ENCODE assay signal across 1 cellular context in the genomic region with DNA sequence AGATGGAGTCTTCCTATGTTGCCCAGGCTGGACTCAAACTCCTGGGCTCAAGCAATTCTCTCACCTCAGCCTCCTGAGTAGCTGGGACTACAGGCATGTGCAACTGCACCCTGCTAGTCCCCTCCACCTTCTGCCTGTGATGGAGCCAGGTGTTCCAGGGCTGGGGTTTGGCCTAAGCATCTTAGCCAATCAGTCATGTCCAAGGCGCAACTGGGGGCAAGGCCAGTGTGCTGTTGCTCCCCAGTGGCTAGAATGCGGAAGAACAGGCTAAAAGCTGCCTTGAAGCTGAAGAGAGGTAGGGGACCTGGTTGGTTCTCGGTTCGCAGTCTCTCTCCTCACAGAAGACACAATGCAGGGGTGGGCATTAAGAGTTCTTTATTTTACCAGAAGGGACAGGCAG.
A peak's percentile ranks its signal among the peaks of the same experiment; 100 is the strongest.
TF ChIP-seq lines count a peak whose summit lies in the region.

No MANE protein-coding gene starts in this region.

TF ChIP-seq in K562, 482 proteins besides CTCF, POLR2A, EP300 and RAD21 (continues in another document):
- TF ChIP-seq MTA2 (IDR thresholded peaks at IDR 0.05; ENCODE audit: low read depth) (no peak), CTBP1 (IDR thresholded peaks at IDR 0.05; ENCODE audit: borderline replicate concordance) (peak; percentile 69; the same call in 1 of the 2 replicates), ZNF644 (tag; IDR thresholded peaks at IDR 0.05; ENCODE audit: low read depth) (no peak), ZNF551 (CRISPR knock-in tag; IDR thresholded peaks at IDR 0.05) (no peak), OTX1 (CRISPR knock-in tag; IDR thresholded peaks at IDR 0.05) (no peak), FOXJ2 (tag; IDR thresholded peaks at IDR 0.05) (no peak), CXXC5 (CRISPR knock-in tag; IDR thresholded peaks at IDR 0.05) (no peak), CCAR2 (IDR thresholded peaks at IDR 0.05; ENCODE audit: low read depth, low read length) (no peak), MCM3 (IDR thresholded peaks at IDR 0.05) (no peak), TEAD2 (tag; IDR thresholded peaks at IDR 0.05) (peak; percentile 92), ZBTB8A (IDR thresholded peaks at IDR 0.05; ENCODE audit: partially characterized antibody) (no peak), PML (IDR thresholded peaks at IDR 0.05; ENCODE audit: low read length) (no peak), GATAD2B (IDR thresholded peaks at IDR 0.05; ENCODE audit: borderline replicate concordance) (no peak), CSDE1 (IDR thresholded peaks at IDR 0.05) (no peak), NCOA6 (IDR thresholded peaks at IDR 0.05) (no peak), ZNF75A (CRISPR knock-in tag; IDR thresholded peaks at IDR 0.05) (no peak), TBL1XR1 (IDR thresholded peaks at IDR 0.05; ENCODE audit: low read length in 2 of 2) (0 out of 4 replicates have a peak, but pooled peaks of 1 of the 2 experiments have one; percentile 19), MXI1 (IDR thresholded peaks at IDR 0.05; ENCODE audit: low read depth, low read length) (no peak), ZNF324 (CRISPR knock-in tag; IDR thresholded peaks at IDR 0.05) (no peak), KDM2B (CRISPR knock-in tag; IDR thresholded peaks at IDR 0.05) (no peak), RNF2 (IDR thresholded peaks at IDR 0.05) (no peak), SP2 (IDR thresholded peaks at IDR 0.05; ENCODE audit: extremely low read depth, low read depth, low read length, poor library complexity, severe bottlenecking) (no peak), SMAD1 (IDR thresholded peaks at IDR 0.05; ENCODE audit: low read depth, low read length, partially characterized antibody) (no peak), TCF3 (CRISPR knock-in tag; IDR thresholded peaks at IDR 0.05) (no peak), ZNF696 (CRISPR knock-in tag; conservative IDR thresholded peaks at IDR 0.05) (no peak), TAF1 (IDR thresholded peaks at IDR 0.05; ENCODE audit: control insufficient read depth, extremely low read depth, insufficient read depth, low read length, severe bottlenecking) (no peak), CC2D1A (IDR thresholded peaks at IDR 0.05) (peak; percentile 79), SMAD3 (CRISPR knock-in tag; conservative IDR thresholded peaks at IDR 0.05) (no peak), COPS2 (conservative IDR thresholded peaks at IDR 0.05) (no peak), ZNF41 (CRISPR knock-in tag; conservative IDR thresholded peaks at IDR 0.05) (no peak), CCNT2 (IDR thresholded peaks at IDR 0.05; ENCODE audit: borderline replicate concordance, extremely low read depth, insufficient read length, low read depth, low read length) (no peak), CEBPB (tag; IDR thresholded peaks at IDR 0.05) (no peak)
- TF ChIP-seq, protein P1, sequence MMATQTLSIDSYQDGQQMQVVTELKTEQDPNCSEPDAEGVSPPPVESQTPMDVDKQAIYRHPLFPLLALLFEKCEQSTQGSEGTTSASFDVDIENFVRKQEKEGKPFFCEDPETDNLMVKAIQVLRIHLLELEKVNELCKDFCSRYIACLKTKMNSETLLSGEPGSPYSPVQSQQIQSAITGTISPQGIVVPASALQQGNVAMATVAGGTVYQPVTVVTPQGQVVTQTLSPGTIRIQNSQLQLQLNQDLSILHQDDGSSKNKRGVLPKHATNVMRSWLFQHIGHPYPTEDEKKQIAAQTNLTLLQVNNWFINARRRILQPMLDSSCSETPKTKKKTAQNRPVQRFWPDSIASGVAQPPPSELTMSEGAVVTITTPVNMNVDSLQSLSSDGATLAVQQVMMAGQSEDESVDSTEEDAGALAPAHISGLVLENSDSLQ (IDR thresholded peaks at IDR 0.05) = peak; percentile 45; the same call in 1 of the 2 replicates
- TF ChIP-seq, protein P2, sequence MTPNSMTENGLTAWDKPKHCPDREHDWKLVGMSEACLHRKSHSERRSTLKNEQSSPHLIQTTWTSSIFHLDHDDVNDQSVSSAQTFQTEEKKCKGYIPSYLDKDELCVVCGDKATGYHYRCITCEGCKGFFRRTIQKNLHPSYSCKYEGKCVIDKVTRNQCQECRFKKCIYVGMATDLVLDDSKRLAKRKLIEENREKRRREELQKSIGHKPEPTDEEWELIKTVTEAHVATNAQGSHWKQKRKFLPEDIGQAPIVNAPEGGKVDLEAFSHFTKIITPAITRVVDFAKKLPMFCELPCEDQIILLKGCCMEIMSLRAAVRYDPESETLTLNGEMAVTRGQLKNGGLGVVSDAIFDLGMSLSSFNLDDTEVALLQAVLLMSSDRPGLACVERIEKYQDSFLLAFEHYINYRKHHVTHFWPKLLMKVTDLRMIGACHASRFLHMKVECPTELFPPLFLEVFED (CRISPR knock-in tag; conservative IDR thresholded peaks at IDR 0.05) = no peak
- TF ChIP-seq, protein P3, sequence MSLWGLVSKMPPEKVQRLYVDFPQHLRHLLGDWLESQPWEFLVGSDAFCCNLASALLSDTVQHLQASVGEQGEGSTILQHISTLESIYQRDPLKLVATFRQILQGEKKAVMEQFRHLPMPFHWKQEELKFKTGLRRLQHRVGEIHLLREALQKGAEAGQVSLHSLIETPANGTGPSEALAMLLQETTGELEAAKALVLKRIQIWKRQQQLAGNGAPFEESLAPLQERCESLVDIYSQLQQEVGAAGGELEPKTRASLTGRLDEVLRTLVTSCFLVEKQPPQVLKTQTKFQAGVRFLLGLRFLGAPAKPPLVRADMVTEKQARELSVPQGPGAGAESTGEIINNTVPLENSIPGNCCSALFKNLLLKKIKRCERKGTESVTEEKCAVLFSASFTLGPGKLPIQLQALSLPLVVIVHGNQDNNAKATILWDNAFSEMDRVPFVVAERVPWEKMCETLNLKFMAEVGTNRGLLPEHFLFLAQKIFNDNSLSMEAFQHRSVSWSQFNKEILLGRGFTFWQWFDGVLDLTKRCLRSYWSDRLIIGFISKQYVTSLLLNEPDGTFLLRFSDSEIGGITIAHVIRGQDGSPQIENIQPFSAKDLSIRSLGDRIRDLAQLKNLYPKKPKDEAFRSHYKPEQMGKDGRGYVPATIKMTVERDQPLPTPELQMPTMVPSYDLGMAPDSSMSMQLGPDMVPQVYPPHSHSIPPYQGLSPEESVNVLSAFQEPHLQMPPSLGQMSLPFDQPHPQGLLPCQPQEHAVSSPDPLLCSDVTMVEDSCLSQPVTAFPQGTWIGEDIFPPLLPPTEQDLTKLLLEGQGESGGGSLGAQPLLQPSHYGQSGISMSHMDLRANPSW (CRISPR knock-in tag; IDR thresholded peaks at IDR 0.05) = no peak
- TF ChIP-seq, protein P4, sequence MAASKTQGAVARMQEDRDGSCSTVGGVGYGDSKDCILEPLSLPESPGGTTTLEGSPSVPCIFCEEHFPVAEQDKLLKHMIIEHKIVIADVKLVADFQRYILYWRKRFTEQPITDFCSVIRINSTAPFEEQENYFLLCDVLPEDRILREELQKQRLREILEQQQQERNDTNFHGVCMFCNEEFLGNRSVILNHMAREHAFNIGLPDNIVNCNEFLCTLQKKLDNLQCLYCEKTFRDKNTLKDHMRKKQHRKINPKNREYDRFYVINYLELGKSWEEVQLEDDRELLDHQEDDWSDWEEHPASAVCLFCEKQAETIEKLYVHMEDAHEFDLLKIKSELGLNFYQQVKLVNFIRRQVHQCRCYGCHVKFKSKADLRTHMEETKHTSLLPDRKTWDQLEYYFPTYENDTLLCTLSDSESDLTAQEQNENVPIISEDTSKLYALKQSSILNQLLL (CRISPR knock-in tag; IDR thresholded peaks at IDR 0.05; ENCODE audit: borderline replicate concordance) = no peak
- TF ChIP-seq, protein P5, sequence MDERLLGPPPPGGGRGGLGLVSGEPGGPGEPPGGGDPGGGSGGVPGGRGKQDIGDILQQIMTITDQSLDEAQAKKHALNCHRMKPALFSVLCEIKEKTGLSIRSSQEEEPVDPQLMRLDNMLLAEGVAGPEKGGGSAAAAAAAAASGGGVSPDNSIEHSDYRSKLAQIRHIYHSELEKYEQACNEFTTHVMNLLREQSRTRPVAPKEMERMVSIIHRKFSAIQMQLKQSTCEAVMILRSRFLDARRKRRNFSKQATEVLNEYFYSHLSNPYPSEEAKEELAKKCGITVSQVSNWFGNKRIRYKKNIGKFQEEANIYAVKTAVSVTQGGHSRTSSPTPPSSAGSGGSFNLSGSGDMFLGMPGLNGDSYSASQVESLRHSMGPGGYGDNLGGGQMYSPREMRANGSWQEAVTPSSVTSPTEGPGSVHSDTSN (CRISPR knock-in tag; IDR thresholded peaks at IDR 0.05; ENCODE audit: low read depth) = no peak
- TF ChIP-seq, protein P5 (tag; conservative IDR thresholded peaks at IDR 0.05; ENCODE audit: low read depth) = peak; percentile 41
- TF ChIP-seq, protein P6, sequence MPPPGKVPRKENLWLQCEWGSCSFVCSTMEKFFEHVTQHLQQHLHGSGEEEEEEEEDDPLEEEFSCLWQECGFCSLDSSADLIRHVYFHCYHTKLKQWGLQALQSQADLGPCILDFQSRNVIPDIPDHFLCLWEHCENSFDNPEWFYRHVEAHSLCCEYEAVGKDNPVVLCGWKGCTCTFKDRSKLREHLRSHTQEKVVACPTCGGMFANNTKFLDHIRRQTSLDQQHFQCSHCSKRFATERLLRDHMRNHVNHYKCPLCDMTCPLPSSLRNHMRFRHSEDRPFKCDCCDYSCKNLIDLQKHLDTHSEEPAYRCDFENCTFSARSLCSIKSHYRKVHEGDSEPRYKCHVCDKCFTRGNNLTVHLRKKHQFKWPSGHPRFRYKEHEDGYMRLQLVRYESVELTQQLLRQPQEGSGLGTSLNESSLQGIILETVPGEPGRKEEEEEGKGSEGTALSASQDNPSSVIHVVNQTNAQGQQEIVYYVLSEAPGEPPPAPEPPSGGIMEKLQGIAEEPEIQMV (tag; conservative IDR thresholded peaks at IDR 0.05; ENCODE audit: low read depth) = no peak
- TF ChIP-seq, protein P7, sequence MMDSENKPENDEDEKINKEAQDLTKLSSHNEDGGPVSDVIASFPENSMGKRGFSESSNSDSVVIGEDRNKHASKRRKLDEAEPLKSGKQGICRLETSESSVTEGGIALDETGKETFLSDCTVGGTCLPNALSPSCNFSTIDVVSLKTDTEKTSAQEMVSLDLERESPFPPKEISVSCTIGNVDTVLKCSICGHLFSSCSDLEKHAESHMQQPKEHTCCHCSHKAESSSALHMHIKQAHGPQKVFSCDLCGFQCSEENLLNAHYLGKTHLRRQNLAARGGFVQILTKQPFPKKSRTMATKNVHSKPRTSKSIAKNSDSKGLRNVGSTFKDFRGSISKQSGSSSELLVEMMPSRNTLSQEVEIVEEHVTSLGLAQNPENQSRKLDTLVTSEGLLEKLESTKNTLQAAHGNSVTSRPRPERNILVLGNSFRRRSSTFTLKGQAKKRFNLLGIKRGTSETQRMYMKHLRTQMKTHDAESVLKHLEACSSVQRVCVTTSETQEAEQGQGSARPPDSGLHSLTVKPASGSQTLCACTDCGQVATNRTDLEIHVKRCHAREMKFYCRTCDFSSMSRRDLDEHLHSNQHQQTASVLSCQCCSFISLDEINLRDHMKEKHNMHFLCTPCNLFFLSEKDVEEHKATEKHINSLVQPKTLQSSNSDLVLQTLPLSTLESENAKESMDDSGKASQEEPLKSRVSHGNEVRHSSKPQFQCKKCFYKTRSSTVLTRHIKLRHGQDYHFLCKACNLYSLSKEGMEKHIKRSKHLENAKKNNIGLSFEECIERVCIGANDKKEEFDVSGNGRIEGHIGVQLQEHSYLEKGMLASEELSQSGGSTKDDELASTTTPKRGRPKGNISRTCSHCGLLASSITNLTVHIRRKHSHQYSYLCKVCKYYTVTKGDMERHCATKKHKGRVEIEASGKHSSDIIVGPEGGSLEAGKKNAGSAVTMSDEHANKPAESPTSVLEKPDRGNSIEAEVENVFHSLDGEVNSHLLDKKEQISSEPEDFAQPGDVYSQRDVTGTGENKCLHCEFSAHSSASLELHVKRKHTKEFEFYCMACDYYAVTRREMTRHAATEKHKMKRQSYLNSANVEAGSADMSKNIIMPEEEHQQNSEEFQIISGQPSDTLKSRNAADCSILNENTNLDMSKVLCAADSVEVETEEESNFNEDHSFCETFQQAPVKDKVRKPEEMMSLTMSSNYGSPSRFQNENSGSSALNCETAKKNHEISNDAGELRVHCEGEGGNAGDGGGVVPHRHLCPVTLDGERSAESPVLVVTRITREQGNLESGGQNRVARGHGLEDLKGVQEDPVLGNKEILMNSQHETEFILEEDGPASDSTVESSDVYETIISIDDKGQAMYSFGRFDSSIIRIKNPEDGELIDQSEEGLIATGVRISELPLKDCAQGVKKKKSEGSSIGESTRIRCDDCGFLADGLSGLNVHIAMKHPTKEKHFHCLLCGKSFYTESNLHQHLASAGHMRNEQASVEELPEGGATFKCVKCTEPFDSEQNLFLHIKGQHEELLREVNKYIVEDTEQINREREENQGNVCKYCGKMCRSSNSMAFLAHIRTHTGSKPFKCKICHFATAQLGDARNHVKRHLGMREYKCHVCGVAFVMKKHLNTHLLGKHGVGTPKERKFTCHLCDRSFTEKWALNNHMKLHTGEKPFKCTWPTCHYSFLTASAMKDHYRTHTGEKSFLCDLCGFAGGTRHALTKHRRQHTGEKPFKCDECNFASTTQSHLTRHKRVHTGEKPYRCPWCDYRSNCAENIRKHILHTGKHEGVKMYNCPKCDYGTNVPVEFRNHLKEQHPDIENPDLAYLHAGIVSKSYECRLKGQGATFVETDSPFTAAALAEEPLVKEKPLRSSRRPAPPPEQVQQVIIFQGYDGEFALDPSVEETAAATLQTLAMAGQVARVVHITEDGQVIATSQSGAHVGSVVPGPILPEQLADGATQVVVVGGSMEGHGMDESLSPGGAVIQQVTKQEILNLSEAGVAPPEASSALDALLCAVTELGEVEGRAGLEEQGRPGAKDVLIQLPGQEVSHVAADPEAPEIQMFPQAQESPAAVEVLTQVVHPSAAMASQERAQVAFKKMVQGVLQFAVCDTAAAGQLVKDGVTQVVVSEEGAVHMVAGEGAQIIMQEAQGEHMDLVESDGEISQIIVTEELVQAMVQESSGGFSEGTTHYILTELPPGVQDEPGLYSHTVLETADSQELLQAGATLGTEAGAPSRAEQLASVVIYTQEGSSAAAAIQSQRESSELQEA (IDR thresholded peaks at IDR 0.05; ENCODE audit: low read depth) = no peak
- TF ChIP-seq, protein P8, sequence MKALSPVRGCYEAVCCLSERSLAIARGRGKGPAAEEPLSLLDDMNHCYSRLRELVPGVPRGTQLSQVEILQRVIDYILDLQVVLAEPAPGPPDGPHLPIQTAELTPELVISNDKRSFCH (CRISPR knock-in tag; IDR thresholded peaks at IDR 0.05) = no peak
- TF ChIP-seq, protein P8 (tag; IDR thresholded peaks at IDR 0.05) = no peak
- TF ChIP-seq, protein P9, sequence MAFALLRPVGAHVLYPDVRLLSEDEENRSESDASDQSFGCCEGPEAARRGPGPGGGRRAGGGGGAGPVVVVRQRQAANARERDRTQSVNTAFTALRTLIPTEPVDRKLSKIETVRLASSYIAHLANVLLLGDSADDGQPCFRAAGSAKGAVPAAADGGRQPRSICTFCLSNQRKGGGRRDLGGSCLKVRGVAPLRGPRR (CRISPR knock-in tag; IDR thresholded peaks at IDR 0.05) = peak; percentile 72; the same call in 1 of the 2 replicates
